ENCODE assay signal across 8 cellular contexts in genomic region chr4:20700007-20700761, GRCh38. TPM values are rescaled to one million over a fixed set of nuclear protein-coding genes. Genes with fewer than 3 reads are reported as not detected.
DNase-seq lines count a peak whose midpoint lies in the region; ATAC-seq and TF ChIP-seq lines count a peak whose summit lies in the region.

TSS of gene PACRGL (plus strand) at chr4:20700458. CDS start at chr4:20704482, 4,024 bp downstream.

- TF ChIP-seq CTCF in AG10803 (conservative IDR thresholded peaks at IDR 0.05; ENCODE audit: low read length): no peak

- H3K4me3 ChIP-seq in AG10803 (ENCODE audit: low read length): peak within 1 kb of the TSS; percentile 90

- DNase-seq in AG10803 (ENCODE audit: low read depth) (peak; percentile 88), NCI-H460 (ENCODE audit: extremely low read depth, low read depth) (peak; percentile 83), cerebellar nuclear complex (lab: John Stamatoyannopoulos, UW) (peak; percentile 50 to 76), islet precursor cell (peak; percentile 95)
- peak; percentile 86 for DNase-seq in activated CD4-positive, CD25-positive, alpha-beta regulatory T cell treated with anti-CD3 and anti-CD28 coated beads, Interleukin-2, amount 50 U/mL, for 72 hours
- DNase-seq in stimulated activated CD4-positive, alpha-beta T cell treated with anti-CD3 and anti-CD28 coated beads, Interleukin-12 subunit alpha, Interleukin-12 subunit beta, amount 100 ng/mL, for 48 hours (ENCODE audit: low read depth in 2 of 3, low spot score in 1 of 3): peak; percentile 82 to 90 (median 85)

- peak; percentile 99 for ATAC-seq in GM19043 (IDR thresholded peaks at IDR 0.05; ENCODE audit: low read depth, unreplicated experiment)
- ATAC-seq in HG03378 (IDR thresholded peaks at IDR 0.05; ENCODE audit: unreplicated experiment): peak; percentile 98

RNA-seq across cellular contexts. Expression of gene PACRGL, which starts in this region (rescaled TPM):
- 21.0 and 21.9 TPM in 2 replicates for total RNA-seq in NCI-H460 (2014; rRNA removed; shearing (Covaris generic))
- 32.7 and 45.3 TPM in 2 replicates for polyA plus RNA-seq in NCI-H460 (2014; cell fraction: nucleus; rRNA removed)

Comparison
In these comparisons a context has a peak if more than half of its experiments do, and no peak if none do; other contexts are left out.
1. Peak in every context shown above with its lines: DNase-seq, ATAC-seq and H3K4me3 ChIP-seq.